ENCODE assay signal across 8 cellular contexts in genomic region chr1:114756949-114757454, GRCh38. TPM values are rescaled to one million over a fixed set of nuclear protein-coding genes. Genes with fewer than 3 reads are reported as not detected.
A peak's percentile ranks its signal among the peaks of the same experiment; 100 is the strongest.
DNase-seq lines count a peak whose midpoint lies in the region; ATAC-seq, FAIRE-seq and TF ChIP-seq lines count a peak whose summit lies in the region.

No MANE protein-coding gene starts in this region.

- H3K14ac ChIP-seq in H9 (ENCODE audit: insufficient read depth, low read length): peak overlapping the region; percentile 88

- peak overlapping the region; percentile 90 for H3K18ac ChIP-seq in H9 (ENCODE audit: insufficient read length, low read depth, low read length)

- POLR2A ChIA-PET in naive thymus-derived CD4-positive, alpha-beta T cell (lab: Charles Lee): interaction anchor here (0.7 to 6.4 kb wide), 13 partner anchors 9 to 827 kb away, joined by 3 to 47 read pairs (median 6); partner anchors contain the start of genes BCAS2, NRAS, SIKE1 and TRIM33

- peak overlapping the region; percentile 95 for H3K56ac ChIP-seq in H9 (ENCODE audit: insufficient read length, low read depth, low read length)

- H2BK5ac ChIP-seq in H9 (ENCODE audit: insufficient read length, low read length): peak overlapping the region; percentile 92

- H3K4me3 Mint-ChIP-seq in CD14-positive monocyte: peak overlapping the region; percentile 95 to 98
- peak overlapping the region; percentile 100 for H3K4me3 Mint-ChIP-seq in H9
- peak overlapping the region; percentile 95 to 100 (median 100) for H3K4me3 Mint-ChIP-seq in naive thymus-derived CD4-positive, alpha-beta T cell

- H3K23ac ChIP-seq in H9 (ENCODE audit: insufficient read length, low read depth, low read length): no peak overlapping the region

- peaks cover 44% of the 10 kb centered on the region for H3K36me3 ChIP-seq in SK-N-MC (ENCODE audit: insufficient read depth, low read length)
- peaks cover 0 to 4% (median 0%) of the 10 kb centered on the region in 3 experiments for H3K36me3 ChIP-seq in naive thymus-derived CD4-positive, alpha-beta T cell (ENCODE audit: control insufficient read depth in 2 of 3, insufficient read depth in 3 of 3, low read length in 3 of 3)

- TF ChIP-seq POLR2A in erythroblast (IDR thresholded peaks at IDR 0.05; ENCODE audit: low read length) (no peak), GM12892 (IDR thresholded peaks at IDR 0.05; ENCODE audit: low read depth, low read length) (no peak)

- H2BK15ac ChIP-seq in H9 (ENCODE audit: low read depth, low read length): no peak overlapping the region

- peaks cover 3% of the 10 kb centered on the region for H3K23me2 ChIP-seq in H9 (ENCODE audit: insufficient read length, low read depth, low read length, poor library complexity, severe bottlenecking)

- H3K27me3 Mint-ChIP-seq in CD14-positive monocyte (ENCODE audit: low read depth in 3 of 3) (no peaks in the 10 kb centered on the region), H9 (ENCODE audit: low read depth) (peaks cover 1% of the 10 kb centered on the region; the same call in 1 of the 2 replicates)
- no peaks in the 10 kb centered on the region for H3K27me3 Mint-ChIP-seq in naive thymus-derived CD4-positive, alpha-beta T cell

- no peak overlapping the region for H2AFZ ChIP-seq in H9 (ENCODE audit: low read length)

- H3K4me2 ChIP-seq in H9 (ENCODE audit: insufficient read depth, insufficient read length, low read length): peak overlapping the region; percentile 77

- peak overlapping the region; percentile 86 for H4K5ac ChIP-seq in H9 (ENCODE audit: insufficient read length, low read depth, low read length)

- H3K4me3 ChIP-seq in SK-N-MC: peak overlapping the region; percentile 99
- peak overlapping the region; percentile 100 for H3K4me3 ChIP-seq in naive thymus-derived CD4-positive, alpha-beta T cell (ENCODE audit: low read length)

- H2BK12ac ChIP-seq in H9 (ENCODE audit: insufficient read length, low read depth, low read length): no peak overlapping the region

- H3K4me1 Mint-ChIP-seq in CD14-positive monocyte (peaks cover 53% of the 10 kb centered on the region), H9 (peaks cover 45 to 53% of the 10 kb centered on the region in 2 experiments)
- peaks cover 39 to 66% (median 58%) of the 10 kb centered on the region in 7 donors for H3K4me1 Mint-ChIP-seq in naive thymus-derived CD4-positive, alpha-beta T cell

- peak; percentile 73 for DNase-seq in CD14-positive monocyte (ENCODE audit: low spot score)
- DNase-seq in H9: no peak
- DNase-seq in SK-N-MC (ENCODE audit: low read depth, low spot score): no peak
- DNase-seq in erythroblast (lab: John Stamatoyannopoulos, UW): peak; percentile 70 to 83
- DNase-seq in naive thymus-derived CD4-positive, alpha-beta T cell: peak in 1 of 9 donors; percentile 22
- no peak for DNase-seq in GM12892 (ENCODE audit: insufficient read length)
- no peak for DNase-seq in DMS114 treated with DMSO at 0.1 percent for 48 hours (lab: John Stamatoyannopoulos, UW; ENCODE audit: unreplicated experiment)
- no peak for DNase-seq in ecto neural progenitor cell (ENCODE audit: low spot score)

- H4K8ac ChIP-seq in H9 (replicated peaks; ENCODE audit: insufficient read length, low read depth, low read length): peak overlapping the region; percentile 85

- no peak overlapping the region for H4K91ac ChIP-seq in H9 (ENCODE audit: insufficient read length, low read depth, low read length)

- peaks cover 9% of the 10 kb centered on the region; the same call in 1 of the 2 replicates for H3K4me1 ChIP-seq in H9 (ENCODE audit: insufficient read depth, low read length)
- peaks cover 50 to 55% of the 10 kb centered on the region in 2 donors for H3K4me1 ChIP-seq in naive thymus-derived CD4-positive, alpha-beta T cell (ENCODE audit: control insufficient read depth in 2 of 2, insufficient read depth in 2 of 2, low read length in 2 of 2)

- H3K27ac Mint-ChIP-seq in CD14-positive monocyte (peak overlapping the region; percentile 99 to 100 (median 100)), H9 (peak overlapping the region; percentile 100)
- peak overlapping the region; percentile 97 to 100 (median 100) for H3K27ac Mint-ChIP-seq in naive thymus-derived CD4-positive, alpha-beta T cell

- H3K27me3 ChIP-seq in H9 (ENCODE audit: insufficient read depth, low read length): no peaks in the 10 kb centered on the region
- no peaks in the 10 kb centered on the region for H3K27me3 ChIP-seq in naive thymus-derived CD4-positive, alpha-beta T cell (ENCODE audit: control insufficient read depth in 2 of 2, insufficient read depth in 2 of 2, low read length in 2 of 2)

- H4K20me1 ChIP-seq in H9 (ENCODE audit: control insufficient read depth, insufficient read depth, insufficient read length): no peaks in the 10 kb centered on the region

- H3K36me3 Mint-ChIP-seq in CD14-positive monocyte (peaks cover 0 to 9% of the 10 kb centered on the region in 2 donors), H9 (ENCODE audit: insufficient read depth in 1 of 3, low read depth in 3 of 3) (peaks cover 12 to 33% (median 26%) of the 10 kb centered on the region in 3 experiments)
- peaks cover 3 to 22% (median 13%) of the 10 kb centered on the region in 5 donors for H3K36me3 Mint-ChIP-seq in naive thymus-derived CD4-positive, alpha-beta T cell

- H3K27ac ChIP-seq in H9 (ENCODE audit: insufficient read length, low read depth, low read length) (peak overlapping the region; percentile 76), SK-N-MC (peak overlapping the region; percentile 99)
- peak overlapping the region; percentile 97 for H3K27ac ChIP-seq in naive thymus-derived CD4-positive, alpha-beta T cell (ENCODE audit: low read depth, low read length)

- no peak for FAIRE-seq in GM12892 (lab: Jason Lieb, UNC)

- no peak overlapping the region for H2BK20ac ChIP-seq in H9 (ENCODE audit: low read depth, low read length, poor library complexity, severe bottlenecking)

- H2BK120ac ChIP-seq in H9 (ENCODE audit: low read depth, low read length, poor library complexity, severe bottlenecking): no peak overlapping the region

- ATAC-seq in naive thymus-derived CD4-positive, alpha-beta T cell: no peak

- H3K4ac ChIP-seq in H9 (ENCODE audit: low read depth, low read length): peak overlapping the region; percentile 25; the same call in 1 of the 2 replicates

- H3K9me3 Mint-ChIP-seq in CD14-positive monocyte (no peaks in the 10 kb centered on the region), H9 (no peaks in the 10 kb centered on the region; a peak in 2 of 5 replicates)
- H3K9me3 Mint-ChIP-seq in naive thymus-derived CD4-positive, alpha-beta T cell: peaks cover 0 to 6% (median 0%) of the 10 kb centered on the region in 11 donors

- no peaks in the 10 kb centered on the region for H3K9me3 ChIP-seq in H9 (ENCODE audit: control insufficient read depth, low read depth, low read length)
- H3K9me3 ChIP-seq in SK-N-MC (ENCODE audit: low read depth, low read length): no peaks in the 10 kb centered on the region
- H3K9me3 ChIP-seq in naive thymus-derived CD4-positive, alpha-beta T cell (ENCODE audit: control insufficient read depth in 2 of 3, low read length in 3 of 3): no peaks in the 10 kb centered on the region

- H3K79me1 ChIP-seq in H9 (ENCODE audit: insufficient read depth, low read depth, low read length, poor library complexity, severe bottlenecking): no peaks in the 10 kb centered on the region

- CTCF ChIA-PET in naive thymus-derived CD4-positive, alpha-beta T cell (lab: Charles Lee): no interaction called here

- H3K79me2 ChIP-seq in H9 (ENCODE audit: insufficient read depth, low read length): peaks cover 49% of the 10 kb centered on the region

- no peak overlapping the region for H2AK5ac ChIP-seq in H9 (ENCODE audit: insufficient read length, low read length)

- H3T11ph ChIP-seq in H9 (ENCODE audit: low read length): peak overlapping the region; percentile 63

- peak overlapping the region; percentile 93 for H3K9ac ChIP-seq in H9 (ENCODE audit: extremely low read depth, insufficient read length, low read length)
- H3K9ac ChIP-seq in SK-N-MC (ENCODE audit: insufficient read length): peak overlapping the region; percentile 100

- intact Hi-C loops in CD14-positive monocyte (cut with micrococcal nuclease): loop anchor here (2.0 to 5.0 kb wide), 5 partner anchors 40 to 945 kb away; partner anchors contain the start of genes NRAS (in 2 of the 2), BCAS2 (in 1 of the 2), RSBN1 (in 1 of the 2) and TRIM33 (in 1 of the 2)
- intact Hi-C loops in naive thymus-derived CD4-positive, alpha-beta T cell (cut with micrococcal nuclease): loop anchor here (1.0 to 10.0 kb wide), 17 partner anchors 16 to 1801 kb away; partner anchors contain the start of genes BCAS2 (in 2 of the 2), DENND2C (in 2 of the 2), NRAS (in 2 of the 2) and RSBN1 (in 2 of the 2)

- no CpG with 5 or more reads among the region's 17 CpGs for WGBS in H9 (ENCODE audit: extremely low coverage, insufficient read length, low lambda C conversion rate)

- TF ChIP-seq CTCF in CD14-positive monocyte (IDR thresholded peaks at IDR 0.05): no peak
- TF ChIP-seq CTCF in H9 (conservative IDR thresholded peaks at IDR 0.05): no peak

RNA-seq across cellular contexts. Expression of gene CSDE1, which starts 0.8 kb away (rescaled TPM):
- polyA plus RNA-seq in CD14-positive monocyte: 100 to 1,000 TPM; 251 to 324 TPM
- 630 and 645 TPM in 2 replicates for total RNA-seq in H9 (2021)
- total RNA-seq in naive thymus-derived CD4-positive, alpha-beta T cell: 100 to 1,000 TPM; 378 to 638 (median 561) TPM
- 100 to 1,000 TPM; 354 to 409 TPM for polyA plus RNA-seq in naive thymus-derived CD4-positive, alpha-beta T cell
- polyA plus RNA-seq in GM12892 (2012; ENCODE audit: missing spikeins): 304 TPM

RNA-seq across cellular contexts. Expression of gene SIKE1, which starts 23.5 kb away (rescaled TPM):
- polyA plus RNA-seq in CD14-positive monocyte: 10 to 100 TPM; 26.9 to 30.4 TPM
- 75.3 and 75.5 TPM in 2 replicates for total RNA-seq in H9 (2021)
- total RNA-seq in naive thymus-derived CD4-positive, alpha-beta T cell: 10 to 100 TPM; 43.4 to 69.4 (median 61.2) TPM
- 10 to 100 TPM; 32.7 to 50.7 TPM for polyA plus RNA-seq in naive thymus-derived CD4-positive, alpha-beta T cell
- 30.2 TPM for polyA plus RNA-seq in GM12892 (2012; ENCODE audit: missing spikeins)

RNA-seq across cellular contexts. Expression of gene NRAS, which starts 40.4 kb away (rescaled TPM):
- 10 to 100 TPM; 40.8 to 42.7 TPM for polyA plus RNA-seq in CD14-positive monocyte
- total RNA-seq in H9 (2021): 72.9 and 73.4 TPM in 2 replicates
- total RNA-seq in naive thymus-derived CD4-positive, alpha-beta T cell: 10 to 100 TPM; 22.3 to 56.0 (median 25.0) TPM
- polyA plus RNA-seq in naive thymus-derived CD4-positive, alpha-beta T cell: 10 to 100 TPM; 15.7 to 23.4 TPM
- polyA plus RNA-seq in GM12892 (2012; ENCODE audit: missing spikeins): 53.1 TPM

Comparison
In these comparisons a context has a peak if more than half of its experiments do, and no peak if none do; other contexts are left out.
1. DNase-seq: peak in CD14-positive monocyte (single experiment) and erythroblast (2 of 2); none in H9 (single experiment), SK-N-MC (single experiment), GM12892 (single experiment), DMS114 treated with DMSO at 0.1 percent for 48 hours (single experiment) and ecto neural progenitor cell (single experiment).
2. Peak in every context shown above with its lines, with median percentiles within 50 percentile points of each other: H3K27ac Mint-ChIP-seq, H3K4me3 Mint-ChIP-seq and H3K27ac ChIP-seq.